21 cellular contexts compared by ENCODE assay signal in the genomic region with DNA sequence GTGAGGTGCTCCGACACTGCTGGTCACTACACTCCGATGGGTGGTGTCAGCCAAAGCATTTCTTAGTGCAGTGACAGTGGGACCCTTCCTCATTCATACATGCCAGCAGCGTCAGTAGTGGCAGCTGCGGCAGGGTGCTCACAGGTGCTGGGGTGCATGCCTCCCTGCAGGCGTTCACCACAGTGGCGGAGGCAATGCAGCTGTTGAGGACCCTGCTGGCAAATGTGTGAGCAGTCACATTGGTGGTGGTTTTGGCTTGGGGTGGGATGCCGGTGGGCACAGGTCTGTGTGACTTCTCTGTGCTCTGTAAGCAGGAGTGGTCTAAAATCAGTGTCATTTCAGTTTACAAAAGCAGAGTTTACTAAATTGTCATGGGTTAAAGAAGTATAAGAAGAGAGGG.
"Had no signal": no experiment of that assay in that cellular context is flagged by ENCODE, and none has a peak within 500 bp of the region (broad histone marks: within the 10 kb centered on the region; RNA-seq: fewer than 3 reads in every experiment).

No MANE protein-coding gene starts in this region.

- H3K4me3 Mint-ChIP-seq: activated T-helper 17 cell treated with anti-CD3 and anti-CD28 coated beads, Interleukin-2, amount 50 U/mL, for 72 hours; immature natural killer cell; naive B cell; neural progenitor cell; stimulated activated effector memory CD8-positive, alpha-beta T cell treated with anti-CD3 and anti-CD28 coated beads, Interleukin-12 subunit alpha, Interleukin-12 subunit beta, amount 100 ng/mL, for 72 hours; type B pancreatic cell had no signal

- H3K4me1 Mint-ChIP-seq: naive B cell, neural progenitor cell had no signal

- H3K27ac Mint-ChIP-seq: activated T-helper 17 cell treated with anti-CD3 and anti-CD28 coated beads, Interleukin-2, amount 50 U/mL, for 72 hours; immature natural killer cell; naive B cell; neural progenitor cell; stimulated activated effector memory CD8-positive, alpha-beta T cell treated with anti-CD3 and anti-CD28 coated beads, Interleukin-12 subunit alpha, Interleukin-12 subunit beta, amount 100 ng/mL, for 72 hours; type B pancreatic cell had no signal

- ATAC-seq: left lobe of liver; lower lobe of right lung; mucosa of descending colon; sciatic nerve; stimulated activated effector memory CD8-positive, alpha-beta T cell treated with anti-CD3 and anti-CD28 coated beads, Interleukin-12 subunit alpha, Interleukin-12 subunit beta, amount 100 ng/mL, for 72 hours had no signal

- H3K27me3 Mint-ChIP-seq: activated T-helper 17 cell treated with anti-CD3 and anti-CD28 coated beads, Interleukin-2, amount 50 U/mL, for 72 hours; naive B cell; type B pancreatic cell had no signal

- H3K4me3 ChIP-seq: colonic mucosa, esophagus muscularis mucosa, hepatocyte, lower lobe of right lung, mucosa of descending colon, neural progenitor cell had no signal

- H3K9me3 Mint-ChIP-seq: activated T-helper 17 cell treated with anti-CD3 and anti-CD28 coated beads, Interleukin-2, amount 50 U/mL, for 72 hours; immature natural killer cell; stimulated activated effector memory CD8-positive, alpha-beta T cell treated with anti-CD3 and anti-CD28 coated beads, Interleukin-12 subunit alpha, Interleukin-12 subunit beta, amount 100 ng/mL, for 72 hours; type B pancreatic cell had no signal

- H3K36me3 Mint-ChIP-seq: naive B cell; neural progenitor cell; stimulated activated effector memory CD8-positive, alpha-beta T cell treated with anti-CD3 and anti-CD28 coated beads, Interleukin-12 subunit alpha, Interleukin-12 subunit beta, amount 100 ng/mL, for 72 hours; type B pancreatic cell had no signal

- DNase-seq: activated CD4-positive, CD25-positive, alpha-beta regulatory T cell treated with anti-CD3 and anti-CD28 coated beads, Interleukin-2, amount 50 U/mL, for 72 hours; amygdala; colonic mucosa; glutamatergic neuron; immature natural killer cell; lower lobe of right lung; mesendoderm; mucosa of descending colon; naive B cell; small intestine; stimulated activated CD4-positive, alpha-beta T cell treated with anti-CD3 and anti-CD28 coated beads, Interleukin-2, amount 100 ng/mL, for 24 hours; SW 1271; WERI-Rb-1 had no signal
